In genomic region chr5:65742565-65743231, GRCh38 we compare ENCODE assay signal across 7 cellular contexts. TPM values are rescaled to one million over a fixed set of nuclear protein-coding genes. Genes with fewer than 3 reads are reported as not detected.
A peak's percentile ranks its signal among the peaks of the same experiment; 100 is the strongest.
DNase-seq lines count a peak whose midpoint lies in the region; ATAC-seq, FAIRE-seq and TF ChIP-seq lines count a peak whose summit lies in the region.

No MANE protein-coding gene starts in this region.

- no peaks in the 10 kb centered on the region for H3K36me3 ChIP-seq in mucosa of descending colon (ENCODE audit: low read depth)

- peak; percentile 62 for FAIRE-seq in RCC 7860 (lab: Jason Lieb, UNC)

- no peaks in the 10 kb centered on the region for H3K4me1 ChIP-seq in mucosa of descending colon (ENCODE audit: low read depth)

- no peaks in the 10 kb centered on the region for H3K9me3 ChIP-seq in mucosa of descending colon

- H3K4me3 ChIP-seq in mucosa of descending colon, result no peak overlapping the region

- intact Hi-C loops in mucosa of descending colon (cut with DNase I, micrococcal nuclease), result no loop called here

- ATAC-seq in GM19035 (IDR thresholded peaks at IDR 0.05; ENCODE audit: unreplicated experiment) (peak; percentile 84), HG03159 (IDR thresholded peaks at IDR 0.05; ENCODE audit: unreplicated experiment) (peak; percentile 81), mucosa of descending colon (peak; percentile 87)

- DNase-seq in Daoy (ENCODE audit: low read depth), result peak; percentile 66
- peak; percentile 45 for DNase-seq in RCC 7860 (ENCODE audit: low spot score)
- peak; percentile 19 for DNase-seq in cerebellum (ENCODE audit: low spot score)
- DNase-seq in mucosa of descending colon, result peak in 1 of 3 donors; percentile 17
- no peak for DNase-seq in activated gamma-delta T cell treated with Interleukin-2 at 50 U/mL for 16 hours

- TF ChIP-seq CTCF in mucosa of descending colon (IDR thresholded peaks at IDR 0.05), result peak; percentile 30

RNA-seq across cellular contexts. Expression of gene NLN, which starts 20.7 kb away (rescaled TPM):
- total RNA-seq in Daoy (2014; rRNA removed; shearing (Covaris generic)), result 43.8 and 44.2 TPM in 2 replicates
- 51.1 TPM for total RNA-seq in cerebellum
- 10 to 100 TPM; 13.3 to 23.6 (median 22.2) TPM for total RNA-seq in mucosa of descending colon

RNA-seq across cellular contexts. Expression of gene SGTB, which starts 20.8 kb away (rescaled TPM):
- total RNA-seq in Daoy (2014; rRNA removed; shearing (Covaris generic)), result 7.7 and 9.9 TPM in 2 replicates
- 32.4 TPM for total RNA-seq in cerebellum
- total RNA-seq in mucosa of descending colon, result 1 to 10 TPM; 1.9 to 8.8 (median 5.8) TPM
